Comparison of ENCODE assay signal across 8 cellular contexts in genomic region chr7:73451780-73452398, GRCh38. TPM values are rescaled to one million over a fixed set of nuclear protein-coding genes. Genes with fewer than 3 reads are reported as not detected.
DNase-seq lines count a peak whose midpoint lies in the region; ATAC-seq and TF ChIP-seq lines count a peak whose summit lies in the region.

No MANE protein-coding gene starts in this region.

- ATAC-seq in left colon (peak; percentile 85), HG02571 (IDR thresholded peaks at IDR 0.05; ENCODE audit: unreplicated experiment) (no peak), GM18498 (IDR thresholded peaks at IDR 0.05; ENCODE audit: unreplicated experiment) (no peak)

- H3K27me3 ChIP-seq in CD4-positive, alpha-beta memory T cell (ENCODE audit: insufficient read depth, low read length) = no peaks in the 10 kb centered on the region
- H3K27me3 ChIP-seq in breast epithelium (no peaks in the 10 kb centered on the region), tibial nerve (no peaks in the 10 kb centered on the region)

- peak overlapping the region in 2 of 7 donors; percentile 52 to 64 for H3K27ac Mint-ChIP-seq in CD4-positive, alpha-beta memory T cell

- H3K9me3 Mint-ChIP-seq in CD4-positive, alpha-beta memory T cell = no peaks in the 10 kb centered on the region

- no peak overlapping the region for H3K4me3 ChIP-seq in CD4-positive, alpha-beta memory T cell (ENCODE audit: low read length in 2 of 2)
- no peak overlapping the region for H3K4me3 ChIP-seq in breast epithelium
- H3K4me3 ChIP-seq in tibial nerve = no peak overlapping the region

- intact Hi-C loops in CD4-positive, alpha-beta memory T cell (cut with micrococcal nuclease) = loop anchor here (1.0 to 10.0 kb wide), 3 partner anchors 128 to 625 kb away; no protein-coding TSS in a partner anchor
- intact Hi-C loops in breast epithelium (cut with DNase I; ENCODE audit: low total_unique reads) = no loop called here
- intact Hi-C loops in left colon (cut with DNase I, micrococcal nuclease) = loop anchor here in 1 of 2 donors (5.0 kb wide), 1 partner anchor 130 kb away; no protein-coding TSS in a partner anchor

- CTCF ChIA-PET in CD4-positive, alpha-beta memory T cell (lab: Charles Lee; ENCODE audit: partially characterized antibody) = interaction anchor here (0.6 to 2.7 kb wide), 21 partner anchors 9 to 627 kb away, joined by 3 to 39 read pairs (median 4); no protein-coding TSS in a partner anchor

- H3K36me3 Mint-ChIP-seq in CD4-positive, alpha-beta memory T cell = peaks cover 46 to 66% of the 10 kb centered on the region in 2 donors

- no peaks in the 10 kb centered on the region for H3K4me1 ChIP-seq in CD4-positive, alpha-beta memory T cell (ENCODE audit: insufficient read depth, low read length)
- H3K4me1 ChIP-seq in breast epithelium (no peaks in the 10 kb centered on the region), tibial nerve (peaks cover 0 to 10% (median 0%) of the 10 kb centered on the region in 4 donors)

- no peak for TF ChIP-seq POLR2A in breast epithelium (IDR thresholded peaks at IDR 0.05)
- no peak for TF ChIP-seq POLR2A in tibial nerve (IDR thresholded peaks at IDR 0.05)

- H3K27ac ChIP-seq in CD4-positive, alpha-beta memory T cell (ENCODE audit: low read depth, low read length) = no peak overlapping the region
- H3K27ac ChIP-seq in breast epithelium = no peak overlapping the region
- H3K27ac ChIP-seq in tibial nerve = no peak overlapping the region

- DNase-seq in CD4-positive, alpha-beta memory T cell = peak in 4 of 5 donors; percentile 56 to 60 (median 57)
- peak; percentile 52 for DNase-seq in HCEC 1CT
- DNase-seq in NCI-H774 (lab: John Stamatoyannopoulos, UW) = peak; percentile 16
- no peak for DNase-seq in breast epithelium (ENCODE audit: low spot score in 2 of 2)
- no peak for DNase-seq in left colon
- DNase-seq in tibial nerve (ENCODE audit: low spot score in 2 of 2) = peak in 1 of 2 donors; percentile 39

- TF ChIP-seq CTCF in breast epithelium (IDR thresholded peaks at IDR 0.05) (peak; percentile 96 to 99 (median 98)), tibial nerve (IDR thresholded peaks at IDR 0.05) (peak; percentile 92 to 97 (median 95))

- WGBS in tibial nerve, 2 donors = 54 to 57% methylated on average over 5 of the region's 5 CpGs

- POLR2A ChIA-PET in CD4-positive, alpha-beta memory T cell (lab: Charles Lee; ENCODE audit: partially characterized antibody) = no interaction called here

- H3K9me3 ChIP-seq in CD4-positive, alpha-beta memory T cell (ENCODE audit: control insufficient read depth in 1 of 2, low read length in 2 of 2) = no peaks in the 10 kb centered on the region
- H3K9me3 ChIP-seq in breast epithelium (no peaks in the 10 kb centered on the region), tibial nerve (no peaks in the 10 kb centered on the region)

- no peak for TF ChIP-seq EP300 in tibial nerve (IDR thresholded peaks at IDR 0.05)

- H3K36me3 ChIP-seq in CD4-positive, alpha-beta memory T cell (ENCODE audit: insufficient read depth, low read length) = peaks cover 49% of the 10 kb centered on the region
- H3K36me3 ChIP-seq in breast epithelium (peaks cover 5% of the 10 kb centered on the region), tibial nerve (peaks cover 0 to 82% (median 24%) of the 10 kb centered on the region in 3 donors)

- peaks cover 0 to 7% (median 7%) of the 10 kb centered on the region in 4 donors for H3K4me1 Mint-ChIP-seq in CD4-positive, alpha-beta memory T cell

- H3K27me3 Mint-ChIP-seq in CD4-positive, alpha-beta memory T cell = no peaks in the 10 kb centered on the region

- no peak overlapping the region for H3K4me3 Mint-ChIP-seq in CD4-positive, alpha-beta memory T cell

RNA-seq across cellular contexts. Expression of gene FZD9, which starts 18.3 kb away (rescaled TPM):
- total RNA-seq in CD4-positive, alpha-beta memory T cell = not detected
- not detected for polyA plus RNA-seq in CD4-positive, alpha-beta memory T cell
- total RNA-seq in breast epithelium (1 to 10 TPM in 1 of 3 donors, under 1 TPM in 2; 0.44 to 4.3 (median 0.98) TPM), left colon (under 1 TPM; 0.12 to 0.25 TPM), tibial nerve (1 to 10 TPM in 3 of 4 donors, under 1 TPM in 1; 0.87 to 3.0 (median 2.5) TPM)

Comparison
In these comparisons a context has a peak if more than half of its experiments do, and no peak if none do; other contexts are left out.
1. DNase-seq: peak in CD4-positive, alpha-beta memory T cell (4 of 5), HCEC 1CT (single experiment) and NCI-H774 (single experiment); none in breast epithelium (0 of 2) and left colon (0 of 2).